ENCODE assay signal across 8 cellular contexts in the genomic region with DNA sequence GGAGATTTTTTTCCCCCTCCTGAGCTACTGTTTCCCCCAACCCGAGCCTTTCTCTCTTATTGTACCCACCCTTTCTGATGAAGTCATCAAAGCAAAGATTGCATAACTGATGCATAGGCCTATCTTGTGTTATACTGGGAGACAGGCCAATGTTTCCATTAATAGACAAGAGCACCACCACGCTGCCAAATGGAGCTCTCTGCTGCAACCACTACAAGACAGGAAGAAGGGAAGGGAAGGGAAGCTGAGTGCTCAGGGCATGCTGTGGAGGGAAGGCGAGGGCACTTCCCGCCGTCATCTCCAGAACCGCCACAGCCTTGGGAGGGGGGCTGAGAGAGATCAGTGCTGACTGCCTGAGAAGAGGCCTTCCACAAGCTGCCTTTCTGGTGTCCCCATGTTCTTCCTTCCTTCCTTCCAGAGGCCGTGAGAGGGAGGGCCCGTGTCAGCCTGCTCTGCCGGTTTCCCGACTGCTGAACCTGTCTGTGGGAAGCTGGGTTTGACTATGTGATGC.
DNase-seq lines count a peak whose midpoint lies in the region; ATAC-seq and TF ChIP-seq lines count a peak whose summit lies in the region.

No MANE protein-coding gene starts in this region.

- H3K27ac Mint-ChIP-seq in CD14-positive monocyte, result peak overlapping the region; percentile 82 to 94 (median 88)

- H3K36me3 Mint-ChIP-seq in CD14-positive monocyte, result peaks cover 7 to 12% of the 10 kb centered on the region in 2 donors

- H3K9ac ChIP-seq in stomach smooth muscle (ENCODE audit: low read length in 2 of 2), result peak overlapping the region; percentile 12 to 47

- peaks cover 19% of the 10 kb centered on the region for H3K4me1 ChIP-seq in stomach smooth muscle (ENCODE audit: control insufficient read depth, insufficient read depth, low read length)

- H3K36me3 ChIP-seq in stomach smooth muscle (ENCODE audit: control insufficient read depth in 2 of 2, insufficient read depth in 2 of 2, low read length in 2 of 2), result no peaks in the 10 kb centered on the region

- DNase-seq in CD14-positive monocyte (ENCODE audit: low spot score), result peak; percentile 58
- DNase-seq in NCI-H2029 (lab: John Stamatoyannopoulos, UW), result peak; percentile 96
- peak; percentile 76 for DNase-seq in astrocyte of the hippocampus (ENCODE audit: low read depth, low spot score)
- peak; percentile 96 for DNase-seq in iris pigment epithelial cell (ENCODE audit: low read depth)
- DNase-seq in OCI-M2 (lab: John Stamatoyannopoulos, UW; ENCODE audit: unreplicated experiment), result no peak

- no peaks in the 10 kb centered on the region for H3K9me3 ChIP-seq in stomach smooth muscle (ENCODE audit: control insufficient read depth in 2 of 2, low read length in 2 of 2)

- H3K27ac ChIP-seq in stomach smooth muscle (ENCODE audit: low read length), result peak overlapping the region; percentile 88

- peak overlapping the region; percentile 58 to 76 for H3K4me3 Mint-ChIP-seq in CD14-positive monocyte

- intact Hi-C loops in CD14-positive monocyte (cut with micrococcal nuclease), result no loop called here

- peaks cover 0 to 1% (median 0%) of the 10 kb centered on the region in 3 donors for H3K27me3 Mint-ChIP-seq in CD14-positive monocyte (ENCODE audit: low read depth in 3 of 3)

- ATAC-seq in HG02763 (IDR thresholded peaks at IDR 0.05; ENCODE audit: unreplicated experiment) (no peak), HG03196 (IDR thresholded peaks at IDR 0.05; ENCODE audit: unreplicated experiment) (no peak)

- peaks cover 72% of the 10 kb centered on the region for H3K4me1 Mint-ChIP-seq in CD14-positive monocyte

- H3K4me3 ChIP-seq in stomach smooth muscle (ENCODE audit: low read length in 2 of 2), result peak overlapping the region in 1 of 2 donors; percentile 49

- no peak for TF ChIP-seq CTCF in CD14-positive monocyte (IDR thresholded peaks at IDR 0.05)

- peaks cover 0 to 1% (median 0%) of the 10 kb centered on the region in 7 donors for H3K9me3 Mint-ChIP-seq in CD14-positive monocyte

- no peaks in the 10 kb centered on the region for H3K27me3 ChIP-seq in stomach smooth muscle (ENCODE audit: control insufficient read depth in 1 of 2, insufficient read depth in 2 of 2, low read length in 2 of 2)
